Comparison of ENCODE assay signal across 8 cellular contexts in the genomic region with DNA sequence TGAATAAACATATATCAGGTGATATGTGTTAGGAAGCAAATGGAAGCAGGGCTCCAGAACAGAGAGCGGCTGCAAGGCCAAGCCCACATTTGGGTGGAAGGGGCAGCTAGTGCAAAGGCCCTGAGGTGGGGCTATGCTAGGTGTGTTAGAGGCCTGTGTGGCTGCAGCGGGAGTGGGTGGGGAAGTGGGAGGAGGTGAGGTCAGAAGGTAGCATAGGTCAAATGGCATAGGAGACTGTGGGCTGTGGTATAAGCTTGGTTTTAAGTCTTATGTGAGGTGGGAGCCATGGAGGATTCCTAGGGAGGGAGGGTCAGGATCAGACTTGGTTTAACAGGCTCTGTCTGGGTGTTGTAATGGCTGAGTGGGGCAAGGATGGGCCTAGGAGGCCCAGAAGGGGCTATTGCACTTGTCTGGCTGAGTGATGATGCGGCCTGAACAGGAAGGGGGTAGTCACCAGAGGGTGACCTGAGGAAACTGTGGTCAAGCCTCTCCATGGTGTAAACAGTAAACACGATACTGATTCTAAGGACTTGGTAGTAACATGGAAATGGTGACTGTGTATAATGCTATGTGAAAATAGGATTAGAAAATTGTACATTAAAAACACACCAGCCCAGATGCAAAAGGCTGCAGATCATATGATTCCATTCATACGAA. TPM values are rescaled to one million over a fixed set of nuclear protein-coding genes. Genes with fewer than 3 reads are reported as not detected.
A peak's percentile ranks its signal among the peaks of the same experiment; 100 is the strongest.
DNase-seq lines count a peak whose midpoint lies in the region; ATAC-seq and TF ChIP-seq lines count a peak whose summit lies in the region.

No MANE protein-coding gene starts in this region.

- H3K36me3 Mint-ChIP-seq in stimulated activated naive B cell treated with anti-CD40 and anti-IgM and Interleukin-4, amounts not matched to agents 10 μg/mL and 1 μg/mL and 100 μg/mL, for 72 hours, result peaks cover 8 to 21% of the 10 kb centered on the region in 2 donors

- H3K9me3 Mint-ChIP-seq in stimulated activated naive B cell treated with anti-CD40 and anti-IgM and Interleukin-4, amounts not matched to agents 10 μg/mL and 1 μg/mL and 100 μg/mL, for 72 hours, result no peaks in the 10 kb centered on the region

- TF ChIP-seq POLR2A in testis (IDR thresholded peaks at IDR 0.05) (no peak), heart left ventricle (IDR thresholded peaks at IDR 0.05) (no peak)

- H3K27ac Mint-ChIP-seq in stimulated activated naive B cell treated with anti-CD40 and anti-IgM and Interleukin-4, amounts not matched to agents 10 μg/mL and 1 μg/mL and 100 μg/mL, for 72 hours, result peak overlapping the region; percentile 77

- H3K27ac ChIP-seq in epithelial cell of prostate, result peak overlapping the region; percentile 64
- peak overlapping the region in 1 of 2 donors; percentile 39 for H3K27ac ChIP-seq in testis
- H3K27ac ChIP-seq in heart left ventricle, result peak overlapping the region in 4 of 12 donors; percentile 7 to 88 (median 50)

- peaks cover 42% of the 10 kb centered on the region for H3K4me1 ChIP-seq in testis
- H3K4me1 ChIP-seq in heart left ventricle, result peaks cover 0 to 62% (median 38%) of the 10 kb centered on the region in 12 donors

- H3K4me1 Mint-ChIP-seq in stimulated activated naive B cell treated with anti-CD40 and anti-IgM and Interleukin-4, amounts not matched to agents 10 μg/mL and 1 μg/mL and 100 μg/mL, for 72 hours, result peaks cover 37 to 47% of the 10 kb centered on the region in 2 donors

- no peaks in the 10 kb centered on the region for H3K36me3 ChIP-seq in testis (ENCODE audit: low read depth, missing control alignments)
- H3K36me3 ChIP-seq in heart left ventricle, result no peaks in the 10 kb centered on the region

- ATAC-seq in GM18502 (IDR thresholded peaks at IDR 0.05; ENCODE audit: poor library complexity, unreplicated experiment) (peak; percentile 80), heart left ventricle (no peak)
- peak; percentile 93 to 96 for ATAC-seq in stimulated activated naive B cell treated with anti-CD40 and anti-IgM and Interleukin-4, amounts not matched to agents 10 μg/mL and 1 μg/mL and 100 μg/mL, for 72 hours (replicated peaks)

- DNase-seq in H4 (ENCODE audit: low spot score) (peak; percentile 58), NOMO-1 treated with DMSO at 0.1 percent for 48 hours (lab: John Stamatoyannopoulos, UW; ENCODE audit: unreplicated experiment) (peak; percentile 72), epithelial cell of prostate (ENCODE audit: low read depth, low spot score) (no peak), NCI-H1092 treated with DMSO at 0.1 percent for 48 hours (lab: John Stamatoyannopoulos, UW) (no peak), testis (no peak), heart left ventricle (no peak)
- DNase-seq in stimulated activated naive B cell treated with anti-CD40 and anti-IgM and Interleukin-4, amounts not matched to agents 10 μg/mL and 1 μg/mL and 100 μg/mL, for 72 hours, result peak; percentile 48

- WGBS in testis, 2 donors, result 91 to 92% methylated on average over 5 of the region's 5 CpGs
- WGBS in heart left ventricle, 4 donors, result 78 to 88% (median 82%) methylated on average over 5 of the region's 5 CpGs

- H3K9me3 ChIP-seq in testis (no peaks in the 10 kb centered on the region), heart left ventricle (no peaks in the 10 kb centered on the region)

- H3K4me3 ChIP-seq in testis (no peak overlapping the region), heart left ventricle (no peak overlapping the region)

- intact Hi-C loops in testis (cut with DNase I; ENCODE audit: low total_unique reads), result no loop called here
- intact Hi-C loops in heart left ventricle (cut with DNase I), result loop anchor here in 1 of 10 donors (2.0 kb wide), 1 partner anchor 16 kb away; no protein-coding TSS in a partner anchor

- TF ChIP-seq CTCF in testis (IDR thresholded peaks at IDR 0.05) (no peak), heart left ventricle (IDR thresholded peaks at IDR 0.05) (no peak)

- peaks cover 0 to 4% of the 10 kb centered on the region in 2 donors for H3K27me3 Mint-ChIP-seq in stimulated activated naive B cell treated with anti-CD40 and anti-IgM and Interleukin-4, amounts not matched to agents 10 μg/mL and 1 μg/mL and 100 μg/mL, for 72 hours

- H3K27me3 ChIP-seq in testis (no peaks in the 10 kb centered on the region), heart left ventricle (no peaks in the 10 kb centered on the region)

- peak overlapping the region in 1 of 2 donors; percentile 4 for H3K4me3 Mint-ChIP-seq in stimulated activated naive B cell treated with anti-CD40 and anti-IgM and Interleukin-4, amounts not matched to agents 10 μg/mL and 1 μg/mL and 100 μg/mL, for 72 hours

RNA-seq across cellular contexts. Expression of gene RAI1, which starts 31.1 kb away (rescaled TPM):
- 2.4 and 3.6 TPM in 2 replicates for total RNA-seq in H4 (2014; rRNA removed; shearing (Covaris generic))
- total RNA-seq in testis (10 to 100 TPM; 42.8 to 44.5 TPM), heart left ventricle (10 to 100 TPM; 15.1 to 37.2 (median 20.8) TPM)
- polyA plus RNA-seq in testis (ENCODE audit: insufficient read depth, low read depth, low replicate concordance) (17.5 TPM), heart left ventricle (10 to 100 TPM; 17.2 to 23.0 TPM)

Comparison
In these comparisons a context has a peak if more than half of its experiments do, and no peak if none do; other contexts are left out.
1. ATAC-seq: peak in GM18502 (single experiment) and stimulated activated naive B cell treated with anti-CD40 and anti-IgM and Interleukin-4, amounts not matched to agents 10 μg/mL and 1 μg/mL and 100 μg/mL, for 72 hours (2 of 2); none in heart left ventricle (0 of 4).
2. DNase-seq: peak in H4 (single experiment), NOMO-1 treated with DMSO at 0.1 percent for 48 hours (single experiment) and stimulated activated naive B cell treated with anti-CD40 and anti-IgM and Interleukin-4, amounts not matched to agents 10 μg/mL and 1 μg/mL and 100 μg/mL, for 72 hours (single experiment); none in epithelial cell of prostate (single experiment), NCI-H1092 treated with DMSO at 0.1 percent for 48 hours (single experiment), testis (single experiment) and heart left ventricle (0 of 5).